20 cellular contexts compared by ENCODE assay signal in the genomic region with DNA sequence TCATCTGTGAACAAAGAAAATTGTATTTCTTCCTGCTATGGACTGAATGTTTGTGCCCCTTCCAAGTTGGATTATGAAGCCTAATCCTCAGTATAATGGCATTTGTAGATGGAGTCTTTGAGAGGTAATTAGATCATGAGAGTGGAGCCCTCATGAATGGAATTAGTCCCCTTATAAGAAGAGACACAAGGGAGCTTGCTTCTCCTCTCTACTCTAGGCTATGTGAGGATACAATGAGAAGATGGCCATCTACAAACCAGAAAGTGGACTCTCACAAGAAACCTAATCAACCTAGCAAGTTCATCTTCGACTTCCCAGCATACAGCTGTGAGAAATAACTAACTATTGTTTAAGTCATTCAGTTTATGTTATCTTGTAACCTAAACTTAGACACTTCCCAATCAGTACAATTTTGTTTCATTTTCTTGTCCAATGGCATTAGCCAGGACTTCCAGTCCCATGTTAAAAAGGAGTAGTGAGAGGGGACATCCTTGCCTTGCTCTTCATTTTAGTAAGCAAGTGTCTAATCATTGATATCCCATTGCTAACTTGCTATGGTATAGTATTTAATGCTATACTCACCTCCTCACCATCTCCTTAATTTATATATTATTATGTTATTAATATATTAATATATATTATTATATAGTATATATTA. TPM values are rescaled to one million over a fixed set of nuclear protein-coding genes. Genes with fewer than 3 reads are reported as not detected.
"Had no signal": no experiment of that assay in that cellular context is flagged by ENCODE, and none has a peak within 500 bp of the region (broad histone marks: within the 10 kb centered on the region; RNA-seq: fewer than 3 reads in every experiment).

No MANE protein-coding gene starts in this region.

- H3K27me3 ChIP-seq: cardiac muscle cell, esophagus muscularis mucosa, gastroesophageal sphincter, heart left ventricle, left lung, sigmoid colon, upper lobe of right lung had no signal

- H3K36me3 ChIP-seq: cardiac muscle cell, esophagus muscularis mucosa, gastroesophageal sphincter, heart left ventricle, left lung, sigmoid colon, upper lobe of right lung, WERI-Rb-1 had no signal

- H3K4me1 ChIP-seq: esophagus muscularis mucosa, gastroesophageal sphincter, left lung, sigmoid colon, upper lobe of right lung had no signal

- H3K4me3 ChIP-seq: cardiac muscle cell, esophagus muscularis mucosa, gastroesophageal sphincter, heart left ventricle, left lung, sigmoid colon, upper lobe of right lung had no signal

- H3K9me3 ChIP-seq: sigmoid colon had no signal

- DNase-seq: activated CD4-positive, alpha-beta memory T cell treated with anti-CD3 and anti-CD28 coated beads for 36 hours; activated CD8-positive, alpha-beta memory T cell treated with anti-CD3 and anti-CD28 coated beads, Interleukin-2, amount 50 U/mL, for 4 hours; activated effector memory CD4-positive, alpha-beta T cell treated with anti-CD3 and anti-CD28 coated beads, Interleukin-2, amount 50 U/mL, for 16 hours; activated T-cell treated with anti-CD3 and anti-CD28 coated beads, Interleukin-2, amount 50 U/mL, for 4 hours; amygdala; dermis blood vessel endothelial cell; effector memory CD4-positive, alpha-beta T cell; heart left ventricle; kidney; left lung; nephron progenitor cell; nucleus accumbens; sigmoid colon; stimulated activated CD4-positive, alpha-beta T cell treated with anti-CD3 and anti-CD28 coated beads, Interleukin-4, amount 100 ng/mL, for 4 hours; upper lobe of right lung; WERI-Rb-1 had no signal

- H3K27ac ChIP-seq: cardiac muscle cell, esophagus muscularis mucosa, gastroesophageal sphincter, heart left ventricle, left lung, sigmoid colon, upper lobe of right lung, WERI-Rb-1 had no signal

- ATAC-seq: activated T-cell treated with anti-CD3 and anti-CD28 coated beads, Interleukin-2, amount 50 U/mL, for 4 hours; gastroesophageal sphincter; heart left ventricle; left lung; stimulated activated memory B cell treated with anti-CD40 and anti-IgM and Interleukin-4, amounts not matched to agents 10 μg/mL and 1 μg/mL and 100 μg/mL, for 72 hours; upper lobe of right lung had no signal

RNA-seq across cellular contexts. Expression of a gene that starts 45.7 kb away (rescaled TPM):
- total RNA-seq: activated CD4-positive, alpha-beta memory T cell treated with anti-CD3 and anti-CD28 coated beads for 36 hours had no signal
